In the genomic region with DNA sequence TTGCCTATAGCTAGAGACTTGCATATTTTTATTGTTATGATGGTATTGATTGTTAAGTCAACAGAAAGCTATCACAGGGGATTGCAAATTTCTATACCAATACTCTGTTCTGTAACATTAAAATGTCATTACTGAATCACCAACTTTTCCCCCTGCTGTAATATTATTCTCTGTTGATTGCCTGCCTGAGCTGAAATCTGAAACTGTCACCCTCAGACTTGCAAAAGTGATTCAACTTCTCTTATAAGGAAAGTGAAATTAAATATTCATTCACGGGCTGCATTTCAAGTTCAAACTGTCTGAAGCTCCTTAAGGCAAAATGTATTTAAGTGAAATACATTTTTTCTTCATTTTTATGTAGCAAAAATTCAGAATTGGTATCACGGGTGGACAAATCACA, we compare ENCODE assay signal across 11 cellular contexts.
DNase-seq lines count a peak whose midpoint lies in the region; ATAC-seq and TF ChIP-seq lines count a peak whose summit lies in the region.
"Had no signal": no experiment of that assay in that cellular context is flagged by ENCODE, and none has a peak within 500 bp of the region (broad histone marks: within the 10 kb centered on the region; RNA-seq: fewer than 3 reads in every experiment).

No MANE protein-coding gene starts in this region.

- H3K36me3 ChIP-seq in smooth muscle cell (ENCODE audit: low read depth) (no peaks in the 10 kb centered on the region), SK-N-SH (replicated peaks in 1 of 2; ENCODE audit: control insufficient read depth in 1 of 2, insufficient read depth in 2 of 2, low read length in 1 of 2) (no peaks in the 10 kb centered on the region)
- H3K36me3 ChIP-seq: upper lobe of left lung had no signal

- no peaks in the 10 kb centered on the region for H3K9me2 ChIP-seq in SK-N-SH

- 91% methylated on average over 2 of the region's 2 CpGs for WGBS in smooth muscle cell (ENCODE audit: low lambda C conversion rate)
- WGBS in SK-N-SH (ENCODE audit: low lambda C conversion rate) = 74% methylated on average over 2 of the region's 2 CpGs

- ATAC-seq in GM21360 (IDR thresholded peaks at IDR 0.05; ENCODE audit: unreplicated experiment) = peak; percentile 74
- ATAC-seq in HG03175 (IDR thresholded peaks at IDR 0.05; ENCODE audit: unreplicated experiment) = peak; percentile 86

- no peak overlapping the region for H3K4me2 ChIP-seq in smooth muscle cell
- no peak overlapping the region for H3K4me2 ChIP-seq in SK-N-SH

- H3K4me1 ChIP-seq in smooth muscle cell (ENCODE audit: low read depth) (peaks cover 9% of the 10 kb centered on the region), SK-N-SH (ENCODE audit: control insufficient read depth in 1 of 2, insufficient read depth in 2 of 2, low read depth in 1 of 2, low read length in 1 of 2) (no peaks in the 10 kb centered on the region)
- H3K4me1 ChIP-seq: Caco-2, upper lobe of left lung had no signal

- no peaks in the 10 kb centered on the region for H3F3A ChIP-seq in smooth muscle cell (ENCODE audit: low read depth)
- peaks cover 7% of the 10 kb centered on the region for H3F3A ChIP-seq in SK-N-SH (replicated peaks; ENCODE audit: insufficient read depth)

- H3K79me2 ChIP-seq in smooth muscle cell (ENCODE audit: low read depth) (no peaks in the 10 kb centered on the region), SK-N-SH (ENCODE audit: insufficient read depth) (no peaks in the 10 kb centered on the region)

- H3K27me3 ChIP-seq in smooth muscle cell (ENCODE audit: low read depth) (no peaks in the 10 kb centered on the region), SK-N-SH (ENCODE audit: insufficient read depth) (no peaks in the 10 kb centered on the region)
- H3K27me3 ChIP-seq: upper lobe of left lung had no signal

- H3K9ac ChIP-seq in smooth muscle cell (ENCODE audit: low read depth) (no peak overlapping the region), SK-N-SH (no peak overlapping the region)

- no peaks in the 10 kb centered on the region for H4K20me1 ChIP-seq in smooth muscle cell (ENCODE audit: low read depth)
- H4K20me1 ChIP-seq in SK-N-SH (ENCODE audit: insufficient read depth) = no peaks in the 10 kb centered on the region

- DNase-seq in GM10248 (ENCODE audit: extremely low spot score) (peak; percentile 9), astrocyte of the spinal cord (ENCODE audit: low read depth, low spot score) (peak; percentile 29), T-helper 1 cell (no peak), smooth muscle cell (lab: John Stamatoyannopoulos, UW; ENCODE audit: unreplicated experiment) (no peak), SK-N-SH (no peak)
- no peak for DNase-seq in NK-92 treated with Interleukin-12 subunit alpha and Interleukin-12 subunit beta, amount 100 ng/mL, for 24 hours (lab: John Stamatoyannopoulos, UW)
- DNase-seq: Caco-2, NCI-H2029 treated with DMSO at 0.1 percent for 48 hours, upper lobe of left lung had no signal

- H3K9me3 ChIP-seq in smooth muscle cell (replicated peaks; ENCODE audit: low read depth) (no peaks in the 10 kb centered on the region), SK-N-SH (no peaks in the 10 kb centered on the region)
- H3K9me3 ChIP-seq: Caco-2, upper lobe of left lung had no signal

- CTCF ChIA-PET in GM10248 (lab: Yijun Ruan, JAX) (interaction anchor here (0.7 to 1.4 kb wide), 2 partner anchors 10 to 15 kb away, joined by 3 to 4 read pairs; no protein-coding TSS in a partner anchor), SK-N-SH (lab: Yijun Ruan, JAX) (interaction anchor here (0.6 kb wide), 1 partner anchor 60 kb away, joined by 3 read pairs; no protein-coding TSS in a partner anchor)

- TF ChIP-seq EP300 in SK-N-SH (IDR thresholded peaks at IDR 0.05; ENCODE audit: borderline replicate concordance in 1 of 2, low read depth in 1 of 2, low read length in 1 of 2) = no peak

- H3K4me3 ChIP-seq in astrocyte of the spinal cord (ENCODE audit: low read depth, low read length) (no peak overlapping the region), smooth muscle cell (no peak overlapping the region), SK-N-SH (ENCODE audit: low read depth in 2 of 2, low read length in 1 of 2) (no peak overlapping the region)
- H3K4me3 ChIP-seq: upper lobe of left lung had no signal

- H3K27ac ChIP-seq in smooth muscle cell (ENCODE audit: low read depth) = no peak overlapping the region
- no peak overlapping the region for H3K27ac ChIP-seq in SK-N-SH (ENCODE audit: low read depth in 2 of 2, low read length in 1 of 2)
- H3K27ac ChIP-seq: upper lobe of left lung had no signal

- H2AFZ ChIP-seq in smooth muscle cell (ENCODE audit: low read depth) (no peak overlapping the region), SK-N-SH (ENCODE audit: low read depth) (no peak overlapping the region)

- TF ChIP-seq RAD21 in SK-N-SH (IDR thresholded peaks at IDR 0.05; ENCODE audit: low read length) = no peak

- no peak for TF ChIP-seq CTCF in GM10248 (IDR thresholded peaks at IDR 0.05; ENCODE audit: control extremely low read depth, extremely low read depth, low read depth, missing control alignments)
- TF ChIP-seq CTCF in astrocyte of the spinal cord (IDR thresholded peaks at IDR 0.05; ENCODE audit: low read depth, low read length) = no peak
- TF ChIP-seq CTCF in smooth muscle cell (IDR thresholded peaks at IDR 0.05; ENCODE audit: borderline replicate concordance, insufficient read depth, poor library complexity, severe bottlenecking) = no peak
- TF ChIP-seq CTCF in SK-N-SH (IDR thresholded peaks at IDR 0.05) = no peak

- in situ Hi-C loops in astrocyte of the spinal cord (cut with HindIII; ENCODE audit: low sequenced_read_pairs) = no loop called here

- POLR2A ChIA-PET in GM10248 (lab: Yijun Ruan, JAX) = no interaction called here
- POLR2A ChIA-PET in SK-N-SH (lab: Yijun Ruan, JAX) = no interaction called here

TF ChIP-seq in SK-N-SH, 30 proteins besides CTCF, POLR2A, EP300 and RAD21:
- no peak for TF ChIP-seq TCF12 (IDR thresholded peaks at IDR 0.05)
- TF ChIP-seq, protein P1, sequence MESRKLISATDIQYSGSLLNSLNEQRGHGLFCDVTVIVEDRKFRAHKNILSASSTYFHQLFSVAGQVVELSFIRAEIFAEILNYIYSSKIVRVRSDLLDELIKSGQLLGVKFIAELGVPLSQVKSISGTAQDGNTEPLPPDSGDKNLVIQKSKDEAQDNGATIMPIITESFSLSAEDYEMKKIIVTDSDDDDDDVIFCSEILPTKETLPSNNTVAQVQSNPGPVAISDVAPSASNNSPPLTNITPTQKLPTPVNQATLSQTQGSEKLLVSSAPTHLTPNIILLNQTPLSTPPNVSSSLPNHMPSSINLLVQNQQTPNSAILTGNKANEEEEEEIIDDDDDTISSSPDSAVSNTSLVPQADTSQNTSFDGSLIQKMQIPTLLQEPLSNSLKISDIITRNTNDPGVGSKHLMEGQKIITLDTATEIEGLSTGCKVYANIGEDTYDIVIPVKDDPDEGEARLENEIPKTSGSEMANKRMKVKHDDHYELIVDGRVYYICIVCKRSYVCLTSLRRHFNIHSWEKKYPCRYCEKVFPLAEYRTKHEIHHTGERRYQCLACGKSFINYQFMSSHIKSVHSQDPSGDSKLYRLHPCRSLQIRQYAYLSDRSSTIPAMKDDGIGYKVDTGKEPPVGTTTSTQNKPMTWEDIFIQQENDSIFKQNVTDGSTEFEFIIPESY (IDR thresholded peaks at IDR 0.05; ENCODE audit: borderline replicate concordance, low read depth) = no peak
- no peak for TF ChIP-seq RXRA (IDR thresholded peaks at IDR 0.05; ENCODE audit: borderline replicate concordance, low read depth)
- TF ChIP-seq GATA2 (CRISPR knock-in tag; IDR thresholded peaks at IDR 0.05) = no peak
- TF ChIP-seq, protein P2, sequence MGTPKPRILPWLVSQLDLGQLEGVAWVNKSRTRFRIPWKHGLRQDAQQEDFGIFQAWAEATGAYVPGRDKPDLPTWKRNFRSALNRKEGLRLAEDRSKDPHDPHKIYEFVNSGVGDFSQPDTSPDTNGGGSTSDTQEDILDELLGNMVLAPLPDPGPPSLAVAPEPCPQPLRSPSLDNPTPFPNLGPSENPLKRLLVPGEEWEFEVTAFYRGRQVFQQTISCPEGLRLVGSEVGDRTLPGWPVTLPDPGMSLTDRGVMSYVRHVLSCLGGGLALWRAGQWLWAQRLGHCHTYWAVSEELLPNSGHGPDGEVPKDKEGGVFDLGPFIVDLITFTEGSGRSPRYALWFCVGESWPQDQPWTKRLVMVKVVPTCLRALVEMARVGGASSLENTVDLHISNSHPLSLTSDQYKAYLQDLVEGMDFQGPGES (IDR thresholded peaks at IDR 0.05; ENCODE audit: low read depth, low read length) = no peak

Comparison
In these comparisons a context has a peak if more than half of its experiments do, and no peak if none do; other contexts are left out.
1. DNase-seq: peak in GM10248 (single experiment) and astrocyte of the spinal cord (single experiment); none in T-helper 1 cell (0 of 5), NK-92 treated with Interleukin-12 subunit alpha and Interleukin-12 subunit beta, amount 100 ng/mL, for 24 hours (single experiment), smooth muscle cell (single experiment) and SK-N-SH (single experiment).